Comparison of ENCODE assay signal across 17 cellular contexts in the genomic region with DNA sequence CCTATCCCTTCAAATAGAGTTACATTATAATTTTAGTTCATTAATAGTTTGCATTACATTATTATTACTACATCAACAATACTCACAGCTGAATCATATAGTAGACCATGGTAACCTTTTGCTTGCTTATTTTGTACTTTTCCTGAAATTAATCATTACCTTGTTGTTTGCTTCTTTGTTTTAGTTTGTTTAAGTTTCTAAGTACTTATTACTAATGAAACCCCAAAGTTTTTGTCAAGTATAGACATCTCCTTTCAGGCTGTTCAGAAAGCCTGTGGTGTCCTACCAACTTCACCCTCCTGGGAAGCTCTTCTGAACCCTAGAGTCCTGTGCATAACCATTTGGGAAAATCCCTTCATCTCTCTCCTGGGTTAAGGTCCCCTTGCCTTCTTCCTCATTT. TPM values are rescaled to one million over a fixed set of nuclear protein-coding genes. Genes with fewer than 3 reads are reported as not detected.
DNase-seq lines count a peak whose midpoint lies in the region; ATAC-seq and TF ChIP-seq lines count a peak whose summit lies in the region.
"Had no signal": no experiment of that assay in that cellular context is flagged by ENCODE, and none has a peak within 500 bp of the region (broad histone marks: within the 10 kb centered on the region; RNA-seq: fewer than 3 reads in every experiment).

No MANE protein-coding gene starts in this region.

- no peak overlapping the region for H2AFZ ChIP-seq in GM23248

- H4K20me1 ChIP-seq in GM23248 (ENCODE audit: insufficient read depth): no peaks in the 10 kb centered on the region
- H4K20me1 ChIP-seq: BLaER1 treated with 17β-estradiol and CSF1 and Interleukin-3, amounts not matched to agents 10 nM and 100 nM had no signal

- H3F3A ChIP-seq in GM23248 (ENCODE audit: insufficient read depth): peaks cover 11% of the 10 kb centered on the region

- ATAC-seq in RWPE2 (ENCODE audit: low read depth): no peak
- ATAC-seq: A549; CD8-positive, alpha-beta T cell had no signal

- H3K27me3 ChIP-seq in GM23248 (replicated peaks; ENCODE audit: insufficient read depth) (no peaks in the 10 kb centered on the region), RWPE2 (ENCODE audit: insufficient read depth, poor library complexity, severe bottlenecking) (no peaks in the 10 kb centered on the region)
- H3K27me3 ChIP-seq: BLaER1 treated with 17β-estradiol and CSF1 and Interleukin-3, amounts not matched to agents 10 nM and 100 nM; SJSA1 had no signal

- no peak overlapping the region for H3K4me2 ChIP-seq in GM23248 (ENCODE audit: unreplicated experiment)
- H3K4me2 ChIP-seq: A549; BLaER1 treated with 17β-estradiol and CSF1 and Interleukin-3, amounts not matched to agents 10 nM and 100 nM had no signal

- H3K27ac ChIP-seq in GM23248 (no peak overlapping the region), RWPE2 (ENCODE audit: poor library complexity, severe bottlenecking) (peak overlapping the region; percentile 91), epithelial cell of prostate (peak overlapping the region; percentile 25)
- H3K27ac ChIP-seq: BLaER1 treated with 17β-estradiol and CSF1 and Interleukin-3, amounts not matched to agents 10 nM and 100 nM; SJSA1 had no signal

- peaks cover 34% of the 10 kb centered on the region for H3K4me1 ChIP-seq in GM23248 (ENCODE audit: insufficient read depth)
- peaks cover 46% of the 10 kb centered on the region for H3K4me1 ChIP-seq in RWPE2 (ENCODE audit: insufficient read depth, poor library complexity, severe bottlenecking)
- H3K4me1 ChIP-seq: BLaER1 treated with 17β-estradiol and CSF1 and Interleukin-3, amounts not matched to agents 10 nM and 100 nM had no signal

- H3K9me3 ChIP-seq in GM23248 (ENCODE audit: low read depth) (no peaks in the 10 kb centered on the region), RWPE2 (ENCODE audit: severe bottlenecking) (no peaks in the 10 kb centered on the region)
- H3K9me3 ChIP-seq: A549; BLaER1 treated with 17β-estradiol and CSF1 and Interleukin-3, amounts not matched to agents 10 nM and 100 nM; SJSA1 had no signal

- DNase-seq in GM23248 (peak; percentile 34), RWPE2 (ENCODE audit: low spot score) (no peak), epithelial cell of prostate (ENCODE audit: low read depth, low spot score) (no peak), renal cortical epithelial cell (ENCODE audit: low read depth) (peak; percentile 82), kidney glomerular epithelial cell (lab: John Stamatoyannopoulos, UW) (no peak), NCI-H1417 (lab: John Stamatoyannopoulos, UW) (no peak), T-helper 9 cell (no peak)
- DNase-seq: Calu3; CD8-positive, alpha-beta T cell; Karpas-422; NCI-H1048; NCI-H1436 treated with DMSO at 0.1 percent for 48 hours; NCI-H2029; NCI-H526 had no signal

- in situ Hi-C loops in GM23248 (cut with MboI): loop anchor here (5.0 to 10.0 kb wide), 2 partner anchors 83 to 130 kb away; partner anchors contain the start of gene MATN3

- H3K4me3 ChIP-seq in GM23248: no peak overlapping the region
- H3K4me3 ChIP-seq in RWPE2 (ENCODE audit: severe bottlenecking): no peak overlapping the region
- H3K4me3 ChIP-seq: A549; BLaER1 treated with 17β-estradiol and CSF1 and Interleukin-3, amounts not matched to agents 10 nM and 100 nM; SJSA1 had no signal

- no peak overlapping the region for H3K9ac ChIP-seq in GM23248
- H3K9ac ChIP-seq: BLaER1 treated with 17β-estradiol and CSF1 and Interleukin-3, amounts not matched to agents 10 nM and 100 nM had no signal

- no peak for TF ChIP-seq CTCF in RWPE2 (IDR thresholded peaks at IDR 0.05; ENCODE audit: poor library complexity, severe bottlenecking)

- H3K9me2 ChIP-seq in GM23248 (ENCODE audit: insufficient read depth): no peaks in the 10 kb centered on the region

- H3K36me3 ChIP-seq in GM23248 (ENCODE audit: low read depth): no peaks in the 10 kb centered on the region
- H3K36me3 ChIP-seq in RWPE2 (ENCODE audit: low read depth): no peaks in the 10 kb centered on the region
- H3K36me3 ChIP-seq: BLaER1 treated with 17β-estradiol and CSF1 and Interleukin-3, amounts not matched to agents 10 nM and 100 nM; SJSA1 had no signal

- no peaks in the 10 kb centered on the region for H3K79me2 ChIP-seq in GM23248 (ENCODE audit: insufficient read depth)

RNA-seq across cellular contexts. Expression of gene LAPTM4A, which starts 43.5 kb away (rescaled TPM):
- total RNA-seq in GM23248 (2014; rRNA removed; shearing (Covaris generic)): 363 and 372 TPM in 2 replicates
- polyA plus RNA-seq in GM23248 (2016; fragmentation: Nextera tagmentation; extraction: Ambion mirVana): 752 and 760 TPM in 2 replicates
- 265 and 357 TPM in 2 replicates for total RNA-seq in renal cortical epithelial cell

Comparison
In these comparisons a context has a peak if more than half of its experiments do, and no peak if none do; other contexts are left out.
1. DNase-seq: peak in GM23248 (single experiment) and renal cortical epithelial cell (single experiment); none in RWPE2 (single experiment), epithelial cell of prostate (single experiment), kidney glomerular epithelial cell (single experiment), NCI-H1417 (0 of 3) and T-helper 9 cell (single experiment).